ENCODE assay signal across 1 cellular context in the genomic region with DNA sequence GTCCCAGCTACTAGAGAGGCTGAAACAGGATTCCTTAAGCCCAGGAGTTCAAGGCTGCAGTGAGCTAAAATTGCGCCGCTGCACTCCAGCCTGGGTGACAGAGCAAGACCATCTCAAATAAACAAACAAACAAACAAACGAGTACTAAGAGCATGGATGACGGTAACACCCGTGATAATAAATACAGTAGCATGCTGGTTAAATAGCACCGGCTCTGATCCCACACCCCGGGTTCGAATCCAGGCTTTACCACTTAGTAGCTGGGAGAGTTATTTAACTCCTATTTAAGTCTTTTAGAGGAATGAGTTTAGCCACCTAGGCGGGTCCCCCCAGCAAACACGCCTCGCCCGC.
TF ChIP-seq lines count a peak whose summit lies in the region.

No MANE protein-coding gene starts in this region.

TF ChIP-seq in K562, 482 proteins besides CTCF, POLR2A, EP300 and RAD21:
- TF ChIP-seq E4F1 (CRISPR knock-in tag; IDR thresholded peaks at IDR 0.05; ENCODE audit: borderline replicate concordance) (no peak), POLR3A (IDR thresholded peaks at IDR 0.05; ENCODE audit: borderline replicate concordance, extremely low read depth, insufficient read depth, insufficient read length) (peak; percentile 69), TBP (optimal IDR thresholded peaks at IDR 0.05; ENCODE audit: low read depth, low read length) (peak; percentile 83), GTF3C2 (IDR thresholded peaks at IDR 0.05; ENCODE audit: borderline replicate concordance, extremely low read depth, insufficient read length) (peak; percentile 81), CBX1 (IDR thresholded peaks at IDR 0.05; ENCODE audit: low read depth) (0 out of 2 replicates have a peak, but pooled peaks have one; percentile 1), DACH1 (IDR thresholded peaks at IDR 0.05; ENCODE audit: partially characterized antibody) (no peak)
